Comparison of ENCODE assay signal across 11 cellular contexts in genomic region chr17:81641825-81642489, GRCh38. TPM values are rescaled to one million over a fixed set of nuclear protein-coding genes. Genes with fewer than 3 reads are reported as not detected.
DNase-seq lines count a peak whose midpoint lies in the region; ATAC-seq and TF ChIP-seq lines count a peak whose summit lies in the region.
"Had no signal": no experiment of that assay in that cellular context is flagged by ENCODE, and none has a peak within 500 bp of the region (broad histone marks: within the 10 kb centered on the region; RNA-seq: fewer than 3 reads in every experiment).

No MANE protein-coding gene starts in this region.

- H3K4me1 Mint-ChIP-seq in GM23338, result no peaks in the 10 kb centered on the region
- H3K4me1 Mint-ChIP-seq in activated CD8-positive, alpha-beta memory T cell treated with anti-CD3 and anti-CD28 coated beads, Interleukin-2, amount 10 ng/mL, durations not matched to agents 7 days and 5 days, result peaks cover 2% of the 10 kb centered on the region

- H3K4me3 ChIP-seq in GM23338, result no peak overlapping the region
- H3K4me3 ChIP-seq in RWPE2 (ENCODE audit: severe bottlenecking), result no peak overlapping the region
- H3K4me3 ChIP-seq in retinal pigment epithelial cell (ENCODE audit: low read length), result peak overlapping the region; percentile 65

- no peak overlapping the region; the same call in 1 of the 2 replicates for H3K27ac Mint-ChIP-seq in GM23338
- no peak overlapping the region for H3K27ac Mint-ChIP-seq in activated CD8-positive, alpha-beta memory T cell treated with anti-CD3 and anti-CD28 coated beads, Interleukin-2, amount 10 ng/mL, durations not matched to agents 7 days and 5 days
- H3K27ac Mint-ChIP-seq: activated naive CD4-positive, alpha-beta T cell treated with anti-CD3 and anti-CD28 coated beads, Interleukin-2, amount 10 ng/mL, durations not matched to agents 7 days and 5 days had no signal

- no peak overlapping the region for H3K4me3 Mint-ChIP-seq in GM23338
- H3K4me3 Mint-ChIP-seq in activated CD8-positive, alpha-beta memory T cell treated with anti-CD3 and anti-CD28 coated beads, Interleukin-2, amount 10 ng/mL, durations not matched to agents 7 days and 5 days, result no peak overlapping the region
- H3K4me3 Mint-ChIP-seq: activated naive CD4-positive, alpha-beta T cell treated with anti-CD3 and anti-CD28 coated beads, Interleukin-2, amount 10 ng/mL, durations not matched to agents 7 days and 5 days had no signal

- TF ChIP-seq CTCF in GM23338 (conservative IDR thresholded peaks at IDR 0.05; ENCODE audit: low read depth in 2 of 2) (no peak), RWPE2 (IDR thresholded peaks at IDR 0.05; ENCODE audit: poor library complexity, severe bottlenecking) (no peak), retinal pigment epithelial cell (conservative IDR thresholded peaks at IDR 0.05; ENCODE audit: low read depth, low read length) (no peak)

- peak; percentile 45; the same call in 2 of the 3 replicates for ATAC-seq in GM23338
- peak; percentile 98 for ATAC-seq in RWPE2 (ENCODE audit: low read depth)
- ATAC-seq in esophagus mucosa, result peak; percentile 91
- ATAC-seq in activated CD8-positive, alpha-beta memory T cell treated with anti-CD3 and anti-CD28 coated beads, Interleukin-2, amount 10 ng/mL, durations not matched to agents 7 days and 5 days, result no peak

- H3K4me1 ChIP-seq in GM23338 (ENCODE audit: insufficient read depth), result peaks cover under 1% of the 10 kb centered on the region; the same call in 1 of the 2 replicates
- H3K4me1 ChIP-seq in RWPE2 (ENCODE audit: insufficient read depth, poor library complexity, severe bottlenecking), result peaks cover 10% of the 10 kb centered on the region

- peaks cover 11% of the 10 kb centered on the region for H3F3A ChIP-seq in GM23338 (replicated peaks; ENCODE audit: low read depth)

- DNase-seq in GM23338 (ENCODE audit: low spot score) (no peak), RWPE2 (ENCODE audit: low spot score) (peak; percentile 80), retinal pigment epithelial cell (ENCODE audit: low read depth) (peak; percentile 96), NCI-H526 (lab: John Stamatoyannopoulos, UW) (no peak), NCI-H774 (lab: John Stamatoyannopoulos, UW) (no peak), DMS153 treated with DMSO at 0.1 percent for 48 hours (lab: John Stamatoyannopoulos, UW; ENCODE audit: unreplicated experiment) (no peak)
- no peak for DNase-seq in activated CD8-positive, alpha-beta memory T cell treated with anti-CD3 and anti-CD28 coated beads, Interleukin-2, amount 10 ng/mL, durations not matched to agents 7 days and 5 days
- DNase-seq: activated CD4-positive, alpha-beta T cell treated with anti-CD3 and anti-CD28 coated beads, Interleukin-2, amount 50 U/mL, for 4 hours; activated naive CD4-positive, alpha-beta T cell treated with anti-CD3 and anti-CD28 coated beads, Interleukin-2, amount 10 ng/mL, durations not matched to agents 7 days and 5 days; SIG-M5 had no signal

- H3K9me3 ChIP-seq in RWPE2 (ENCODE audit: severe bottlenecking), result no peaks in the 10 kb centered on the region

- no peak overlapping the region for H3K4me2 ChIP-seq in GM23338

- no peak overlapping the region for H3K27ac ChIP-seq in GM23338 (ENCODE audit: low read depth)
- peak overlapping the region; percentile 49 for H3K27ac ChIP-seq in RWPE2 (ENCODE audit: poor library complexity, severe bottlenecking)

- H4K20me1 ChIP-seq in GM23338 (replicated peaks; ENCODE audit: insufficient read depth), result no peaks in the 10 kb centered on the region

- H3K36me3 ChIP-seq in GM23338 (ENCODE audit: insufficient read depth) (no peaks in the 10 kb centered on the region), RWPE2 (ENCODE audit: low read depth) (no peaks in the 10 kb centered on the region)

- H3K36me3 Mint-ChIP-seq in GM23338 (ENCODE audit: low read depth), result no peaks in the 10 kb centered on the region
- H3K36me3 Mint-ChIP-seq in activated CD8-positive, alpha-beta memory T cell treated with anti-CD3 and anti-CD28 coated beads, Interleukin-2, amount 10 ng/mL, durations not matched to agents 7 days and 5 days, result no peaks in the 10 kb centered on the region
- H3K36me3 Mint-ChIP-seq: activated naive CD4-positive, alpha-beta T cell treated with anti-CD3 and anti-CD28 coated beads, Interleukin-2, amount 10 ng/mL, durations not matched to agents 7 days and 5 days had no signal

- CTCF ChIA-PET in activated CD8-positive, alpha-beta memory T cell treated with anti-CD3 and anti-CD28 coated beads, Interleukin-2, amount 10 ng/mL, durations not matched to agents 7 days and 5 days (lab: Charles Lee), result no interaction called here

- H3K9me2 ChIP-seq in GM23338 (ENCODE audit: insufficient read depth), result no peaks in the 10 kb centered on the region

- H3K27me3 Mint-ChIP-seq in GM23338 (ENCODE audit: insufficient read depth, low read depth, poor library complexity), result peaks cover 12% of the 10 kb centered on the region
- peaks cover 3% of the 10 kb centered on the region for H3K27me3 Mint-ChIP-seq in activated CD8-positive, alpha-beta memory T cell treated with anti-CD3 and anti-CD28 coated beads, Interleukin-2, amount 10 ng/mL, durations not matched to agents 7 days and 5 days

- no peak overlapping the region for H2AFZ ChIP-seq in GM23338

- H3K9me3 Mint-ChIP-seq in GM23338, result no peaks in the 10 kb centered on the region; the same call in 1 of the 3 replicates
- no peaks in the 10 kb centered on the region for H3K9me3 Mint-ChIP-seq in activated CD8-positive, alpha-beta memory T cell treated with anti-CD3 and anti-CD28 coated beads, Interleukin-2, amount 10 ng/mL, durations not matched to agents 7 days and 5 days (ENCODE audit: low read depth)
- H3K9me3 Mint-ChIP-seq: activated naive CD4-positive, alpha-beta T cell treated with anti-CD3 and anti-CD28 coated beads, Interleukin-2, amount 10 ng/mL, durations not matched to agents 7 days and 5 days had no signal

- no peaks in the 10 kb centered on the region for H3K79me2 ChIP-seq in GM23338 (replicated peaks; ENCODE audit: insufficient read depth)

- H3K27me3 ChIP-seq in GM23338 (ENCODE audit: insufficient read depth), result peaks cover 5% of the 10 kb centered on the region
- H3K27me3 ChIP-seq in RWPE2 (ENCODE audit: insufficient read depth, poor library complexity, severe bottlenecking), result peaks cover under 1% of the 10 kb centered on the region

TF ChIP-seq in GM23338, 12 proteins besides CTCF, POLR2A, EP300 and RAD21 (continues in another document):
- TF ChIP-seq POLR2AphosphoS5 (IDR thresholded peaks at IDR 0.05; ENCODE audit: low read depth), result no peak
- no peak for TF ChIP-seq REST (IDR thresholded peaks at IDR 0.05; ENCODE audit: unreplicated experiment)
- TF ChIP-seq CREB1 (CRISPR knock-in tag; IDR thresholded peaks at IDR 0.05; ENCODE audit: low read depth), result no peak

RNA-seq across cellular contexts. Expression of gene TSPAN10, which starts 5.0 kb away (rescaled TPM):
- 0.31 and 0.66 TPM in 2 replicates for total RNA-seq in GM23338 (2014; rRNA removed; shearing (Covaris generic))
- polyA plus RNA-seq in GM23338 (2016; fragmentation: Nextera tagmentation; extraction: Ambion mirVana), result 1.2 and 1.5 TPM in 2 replicates
- total RNA-seq in esophagus mucosa, result 2.2 TPM
- under 1 TPM; 0.23 to 0.26 TPM for total RNA-seq in activated CD8-positive, alpha-beta memory T cell treated with anti-CD3 and anti-CD28 coated beads, Interleukin-2, amount 10 ng/mL, durations not matched to agents 7 days and 5 days

RNA-seq across cellular contexts. Expression of gene NPLOC4, which starts 5.0 kb away (rescaled TPM):
- total RNA-seq in GM23338 (2014; rRNA removed; shearing (Covaris generic)), result 54.3 and 79.1 TPM in 2 replicates
- polyA plus RNA-seq in GM23338 (2016; fragmentation: Nextera tagmentation; extraction: Ambion mirVana), result 23.0 and 24.1 TPM in 2 replicates
- 92.8 TPM for total RNA-seq in esophagus mucosa
- total RNA-seq in activated CD8-positive, alpha-beta memory T cell treated with anti-CD3 and anti-CD28 coated beads, Interleukin-2, amount 10 ng/mL, durations not matched to agents 7 days and 5 days, result 100 to 1,000 TPM; 124 to 130 TPM

RNA-seq across cellular contexts. Expression of gene PDE6G, which starts 14.4 kb away (rescaled TPM):
- 4.0 and 5.5 TPM in 2 replicates for total RNA-seq in GM23338 (2014; rRNA removed; shearing (Covaris generic))
- polyA plus RNA-seq in GM23338 (2016; fragmentation: Nextera tagmentation; extraction: Ambion mirVana), result 9.0 and 11.4 TPM in 2 replicates
- total RNA-seq in esophagus mucosa, result not detected
- 10 to 100 TPM; 12.0 to 12.5 TPM for total RNA-seq in activated CD8-positive, alpha-beta memory T cell treated with anti-CD3 and anti-CD28 coated beads, Interleukin-2, amount 10 ng/mL, durations not matched to agents 7 days and 5 days

RNA-seq across cellular contexts. Expression of gene OXLD1, which starts 24.4 kb away (rescaled TPM):
- 46.0 and 76.2 TPM in 2 replicates for total RNA-seq in GM23338 (2014; rRNA removed; shearing (Covaris generic))
- polyA plus RNA-seq in GM23338 (2016; fragmentation: Nextera tagmentation; extraction: Ambion mirVana), result 64.9 and 73.0 TPM in 2 replicates
- total RNA-seq in esophagus mucosa, result 22.4 TPM
- total RNA-seq in activated CD8-positive, alpha-beta memory T cell treated with anti-CD3 and anti-CD28 coated beads, Interleukin-2, amount 10 ng/mL, durations not matched to agents 7 days and 5 days, result 10 to 100 TPM; 57.9 to 68.5 TPM

RNA-seq across cellular contexts. Expression of gene CCDC137, which starts 24.6 kb away (rescaled TPM):
- total RNA-seq in GM23338 (2014; rRNA removed; shearing (Covaris generic)), result 22.3 and 26.1 TPM in 2 replicates
- polyA plus RNA-seq in GM23338 (2016; fragmentation: Nextera tagmentation; extraction: Ambion mirVana), result 69.3 and 73.4 TPM in 2 replicates
- total RNA-seq in esophagus mucosa, result 21.4 TPM
- total RNA-seq in activated CD8-positive, alpha-beta memory T cell treated with anti-CD3 and anti-CD28 coated beads, Interleukin-2, amount 10 ng/mL, durations not matched to agents 7 days and 5 days, result 10 to 100 TPM; 37.4 to 42.3 TPM

Comparison
In these comparisons a context has a peak if more than half of its experiments do, and no peak if none do; other contexts are left out.
1. DNase-seq: peak in RWPE2 (single experiment) and retinal pigment epithelial cell (single experiment); none in GM23338 (single experiment), NCI-H526 (0 of 2), activated CD8-positive, alpha-beta memory T cell treated with anti-CD3 and anti-CD28 coated beads, Interleukin-2, amount 10 ng/mL, durations not matched to agents 7 days and 5 days (single experiment), NCI-H774 (single experiment) and DMS153 treated with DMSO at 0.1 percent for 48 hours (single experiment).